13 cellular contexts compared by ENCODE assay signal in genomic region chr7:150339369-150339768, GRCh38. TPM values are rescaled to one million over a fixed set of nuclear protein-coding genes. Genes with fewer than 3 reads are reported as not detected.
DNase-seq lines count a peak whose midpoint lies in the region; ATAC-seq and TF ChIP-seq lines count a peak whose summit lies in the region.
"Had no signal": no experiment of that assay in that cellular context is flagged by ENCODE, and none has a peak within 500 bp of the region (broad histone marks: within the 10 kb centered on the region; RNA-seq: fewer than 3 reads in every experiment).

No MANE protein-coding gene starts in this region.

- H3K4ac ChIP-seq in IMR-90 (ENCODE audit: low read depth, low read length): peak overlapping the region; percentile 46; the same call in 1 of the 2 replicates
- no peak overlapping the region for H3K4ac ChIP-seq in mesendoderm (ENCODE audit: low read depth, low read length)

- peak; percentile 60 for DNase-seq in A172 (ENCODE audit: low spot score)
- no peak for DNase-seq in IMR-90
- DNase-seq in fibroblast of villous mesenchyme (ENCODE audit: low read depth): no peak
- DNase-seq in neural progenitor cell (ENCODE audit: low spot score): no peak
- no peak for DNase-seq in T1000 (lab: John Stamatoyannopoulos, UW)
- no peak for DNase-seq in activated CD4-positive, CD25-positive, alpha-beta regulatory T cell (lab: John Stamatoyannopoulos, UW)
- DNase-seq in mesendoderm: no peak
- DNase-seq: DMS79, Karpas-422, NCI-H446 had no signal

- no peak for TF ChIP-seq RAD21 in IMR-90 (IDR thresholded peaks at IDR 0.05; ENCODE audit: low read length)

- H3K56ac ChIP-seq in IMR-90 (ENCODE audit: extremely low read depth, insufficient read depth, low read length): no peak overlapping the region
- H3K56ac ChIP-seq in mesendoderm (ENCODE audit: low read length): no peak overlapping the region

- H3K27ac ChIP-seq in IMR-90 (ENCODE audit: insufficient read depth, low read length) (peak overlapping the region; percentile 15; the same call in 1 of the 2 replicates), neural progenitor cell (no peak overlapping the region), mesendoderm (ENCODE audit: low read depth, low read length) (no peak overlapping the region)

- peaks cover 10% of the 10 kb centered on the region for H3F3A ChIP-seq in neural progenitor cell (ENCODE audit: low read depth)

- peaks cover 34% of the 10 kb centered on the region for H3K4me1 Mint-ChIP-seq in neural progenitor cell

- ATAC-seq in IMR-90 (ENCODE audit: low read depth) (no peak), HG03442 (IDR thresholded peaks at IDR 0.05; ENCODE audit: unreplicated experiment) (no peak)

- H4K20me1 ChIP-seq in IMR-90 (ENCODE audit: insufficient read depth, low read length) (0 out of 2 replicates have a peak, but pooled peaks cover 3% of the 10 kb centered on the region), neural progenitor cell (ENCODE audit: low read depth) (peaks cover 10% of the 10 kb centered on the region)

- no peak overlapping the region for H2AFZ ChIP-seq in IMR-90 (replicated peaks; ENCODE audit: low read length, poor library complexity)
- no peak overlapping the region for H2AFZ ChIP-seq in neural progenitor cell (replicated peaks)

- H3K4me3 ChIP-seq in IMR-90 (ENCODE audit: insufficient read depth, low read depth, low read length) (no peak overlapping the region; the same call in 1 of the 2 replicates), fibroblast of villous mesenchyme (ENCODE audit: low read depth, low read length) (peak overlapping the region; percentile 49), neural progenitor cell (no peak overlapping the region), mesendoderm (ENCODE audit: low read length) (no peak overlapping the region)

- peak overlapping the region; percentile 24; the same call in 1 of the 2 replicates for H2BK120ac ChIP-seq in IMR-90 (ENCODE audit: low read depth, low read length)
- H2BK120ac ChIP-seq in mesendoderm (ENCODE audit: low read depth, low read length): no peak overlapping the region

- H2BK15ac ChIP-seq in IMR-90 (ENCODE audit: low read depth, low read length) (no peak overlapping the region), mesendoderm (replicated peaks; ENCODE audit: low read depth) (no peak overlapping the region)

- no peak for TF ChIP-seq CTCF in IMR-90 (conservative IDR thresholded peaks at IDR 0.05; ENCODE audit: low read depth, low read length)
- TF ChIP-seq CTCF in fibroblast of villous mesenchyme (IDR thresholded peaks at IDR 0.05; ENCODE audit: insufficient read depth, low read depth, low read length): no peak
- no peak for TF ChIP-seq CTCF in neural progenitor cell (IDR thresholded peaks at IDR 0.05)

- peaks cover 32% of the 10 kb centered on the region for H3K4me1 ChIP-seq in IMR-90 (ENCODE audit: control insufficient read depth, insufficient read depth, low read length)
- H3K4me1 ChIP-seq in neural progenitor cell: peaks cover 26% of the 10 kb centered on the region
- H3K4me1 ChIP-seq in mesendoderm (ENCODE audit: control insufficient read depth, low read depth, low read length): peaks cover 7% of the 10 kb centered on the region

- peaks cover 7% of the 10 kb centered on the region for H3K9me3 Mint-ChIP-seq in neural progenitor cell

- in situ Hi-C loops in IMR-90 (cut with MboI; ENCODE audit: low sequenced_read_pairs): no loop called here

- no peak overlapping the region for H4K8ac ChIP-seq in IMR-90 (ENCODE audit: low read depth in 2 of 2, low read length in 2 of 2)
- no peak overlapping the region for H4K8ac ChIP-seq in mesendoderm (ENCODE audit: low read depth, low read length)

- H4K91ac ChIP-seq in IMR-90 (ENCODE audit: insufficient read depth, low read depth, low read length): peak overlapping the region; percentile 1; the same call in 1 of the 2 replicates

- no peak overlapping the region for H3K14ac ChIP-seq in IMR-90 (replicated peaks; ENCODE audit: low read depth, low read length)

- H3K36me3 ChIP-seq in IMR-90 (ENCODE audit: control insufficient read depth, insufficient read depth, low read length): no peaks in the 10 kb centered on the region
- H3K36me3 ChIP-seq in neural progenitor cell: no peaks in the 10 kb centered on the region
- no peaks in the 10 kb centered on the region for H3K36me3 ChIP-seq in mesendoderm (ENCODE audit: control insufficient read depth, insufficient read depth, low read length)

- H3K4me3 Mint-ChIP-seq in neural progenitor cell: peak overlapping the region; percentile 67

- H3K23ac ChIP-seq in IMR-90 (ENCODE audit: low read depth, low read length): no peak overlapping the region
- no peak overlapping the region for H3K23ac ChIP-seq in mesendoderm (ENCODE audit: low read length)

- BruUV-seq in IMR-90 (replicated peaks; lab: Mats Ljungman, UMichigan): no TSS peak

- CTCF ChIA-PET in IMR-90 (lab: Yijun Ruan, JAX): interaction anchor here (0.6 to 0.9 kb wide), 2 partner anchors 16 to 38 kb away, joined by 4 read pairs; no protein-coding TSS in a partner anchor

- peaks cover 10% of the 10 kb centered on the region for H3K9me3 ChIP-seq in IMR-90 (ENCODE audit: control insufficient read depth, insufficient read depth, low read length)
- peaks cover 6% of the 10 kb centered on the region for H3K9me3 ChIP-seq in neural progenitor cell (ENCODE audit: low read depth)

- no peak overlapping the region for H3K27ac Mint-ChIP-seq in neural progenitor cell

- H2AK9ac ChIP-seq in IMR-90 (replicated peaks; ENCODE audit: low read depth, low read length, poor library complexity): peak overlapping the region; percentile 5

- H2BK5ac ChIP-seq in IMR-90 (ENCODE audit: low read depth, low read length, poor library complexity, severe bottlenecking) (no peak overlapping the region), mesendoderm (ENCODE audit: low read length) (no peak overlapping the region)

- peak overlapping the region; percentile 31 for H2BK20ac ChIP-seq in IMR-90 (ENCODE audit: low read depth, low read length)

- intact Hi-C loops in IMR-90 (cut with micrococcal nuclease): no loop called here

- peaks cover 21% of the 10 kb centered on the region for H3K27me3 ChIP-seq in IMR-90 (ENCODE audit: control insufficient read depth, insufficient read depth, low read length)
- H3K27me3 ChIP-seq in neural progenitor cell: peaks cover 57% of the 10 kb centered on the region
- peaks cover 2% of the 10 kb centered on the region for H3K27me3 ChIP-seq in mesendoderm (ENCODE audit: insufficient read depth, low read length, poor library complexity)

- H3K79me2 ChIP-seq in neural progenitor cell (ENCODE audit: low read depth) (no peaks in the 10 kb centered on the region), mesendoderm (ENCODE audit: control insufficient read depth, insufficient read depth, low read length) (no peaks in the 10 kb centered on the region)

- H2AK5ac ChIP-seq in IMR-90 (ENCODE audit: low read depth, low read length) (0 out of 2 replicates have a peak overlapping the region, but pooled peaks have one; percentile 8), mesendoderm (ENCODE audit: low read length) (no peak overlapping the region)

- H3K79me1 ChIP-seq in IMR-90 (ENCODE audit: low read depth in 1 of 2, low read length in 2 of 2) (no peaks in the 10 kb centered on the region), mesendoderm (ENCODE audit: low read length) (no peaks in the 10 kb centered on the region)

- POLR2A ChIA-PET in IMR-90 (lab: Charles Lee; ENCODE audit: unreplicated experiment): no interaction called here

- peak overlapping the region; percentile 2; the same call in 1 of the 2 replicates for H4K5ac ChIP-seq in IMR-90 (ENCODE audit: low read depth, low read length)
- H4K5ac ChIP-seq in mesendoderm (ENCODE audit: low read length): no peak overlapping the region

- dilution Hi-C loops in IMR-90 (cut with HindIII; ENCODE audit: low sequenced_read_pairs, unreplicated experiment): no loop called here

- no peaks in the 10 kb centered on the region for H3K36me3 Mint-ChIP-seq in neural progenitor cell

- H3K4me2 ChIP-seq in IMR-90 (ENCODE audit: low read depth, low read length): peak overlapping the region; percentile 68; the same call in 1 of the 2 replicates
- H3K4me2 ChIP-seq in neural progenitor cell: no peak overlapping the region
- H3K4me2 ChIP-seq in mesendoderm (ENCODE audit: low read length): no peak overlapping the region

- WGBS in IMR-90 (ENCODE audit: extremely low coverage in 2 of 2, insufficient read length in 1 of 2), 2 experiments: no CpG with 5 or more reads among the region's 8 CpGs
- WGBS in mesendoderm (ENCODE audit: extremely low coverage, insufficient coverage, low lambda C conversion rate): no CpG with 5 or more reads among the region's 8 CpGs

- H3K9ac ChIP-seq in IMR-90 (ENCODE audit: low read depth, low read length) (no peak overlapping the region), neural progenitor cell (no peak overlapping the region), mesendoderm (ENCODE audit: low read length) (no peak overlapping the region)

- H3K27me3 Mint-ChIP-seq in neural progenitor cell (ENCODE audit: insufficient read depth, low read depth): peaks cover 28% of the 10 kb centered on the region

- peaks cover 11% of the 10 kb centered on the region; the same call in 1 of the 2 replicates for H3K9me1 ChIP-seq in IMR-90 (ENCODE audit: insufficient read depth, low read length)

- no peak for TF ChIP-seq POLR2A in IMR-90 (IDR thresholded peaks at IDR 0.05; ENCODE audit: low read depth, low read length)

- H3K18ac ChIP-seq in IMR-90 (ENCODE audit: low read depth, low read length) (peak overlapping the region; percentile 42), mesendoderm (ENCODE audit: low read length) (no peak overlapping the region)

RNA-seq across cellular contexts. Expression of gene RARRES2, which starts 2.1 kb away (rescaled TPM):
- 48.7 and 50.4 TPM in 2 replicates for total RNA-seq in A172 (2014; rRNA removed; shearing (Covaris generic))
- total RNA-seq in IMR-90 (2012; rRNA removed) (not detected in 2 replicates), fibroblast of villous mesenchyme (139 and 185 TPM in 2 replicates), neural progenitor cell (ENCODE audit: low replicate concordance) (0.19 and 0.43 TPM in 2 replicates)
- polyA plus RNA-seq in IMR-90 (2012; rRNA removed): 1.4 and 1.6 TPM in 2 replicates
- polyA plus RNA-seq in IMR-90 (2012; cell fraction: cytosol; rRNA removed): 1.7 and 2.1 TPM in 2 replicates
- 1.0 and 2.4 TPM in 2 replicates for polyA plus RNA-seq in IMR-90 (2012; cell fraction: nucleus; rRNA removed; ENCODE audit: low replicate concordance)
- polyA plus RNA-seq in mesendoderm (2013, experiment 1 of 2): 54.9 TPM
- 57.8 TPM for polyA plus RNA-seq in mesendoderm (2013, experiment 2 of 2)
- total RNA-seq: pulmonary artery endothelial cell had no signal
- polyA plus RNA-seq: keratinocyte had no signal

RNA-seq across cellular contexts. Expression of gene ACTR3C, which starts 16.0 kb away (rescaled TPM):
- 0.88 and 2.8 TPM in 2 replicates for total RNA-seq in A172 (2014; rRNA removed; shearing (Covaris generic))
- total RNA-seq in IMR-90 (2012; rRNA removed): not detected in 2 replicates
- polyA plus RNA-seq in IMR-90 (2012; rRNA removed): not detected in 2 replicates
- polyA plus RNA-seq in IMR-90 (2012; cell fraction: cytosol; rRNA removed): not detected in 2 replicates
- 0.02 TPM in 1 of 2 replicates, not detected in the other for polyA plus RNA-seq in IMR-90 (2012; cell fraction: nucleus; rRNA removed; ENCODE audit: low replicate concordance)
- 7.4 and 13.4 TPM in 2 replicates for total RNA-seq in fibroblast of villous mesenchyme
- total RNA-seq in neural progenitor cell (ENCODE audit: low replicate concordance): not detected in 2 replicates
- polyA plus RNA-seq in mesendoderm (2013, experiment 1 of 2): not detected
- polyA plus RNA-seq in mesendoderm (2013, experiment 2 of 2): 0.06 TPM

RNA-seq across cellular contexts. Expression of gene LRRC61, which starts 16.2 kb away (rescaled TPM):
- total RNA-seq in A172 (2014; rRNA removed; shearing (Covaris generic)): 0.67 TPM in 1 of 2 replicates, not detected in the other
- total RNA-seq in IMR-90 (2012; rRNA removed) (not detected in 2 replicates), fibroblast of villous mesenchyme (6.8 and 13.0 TPM in 2 replicates), neural progenitor cell (ENCODE audit: low replicate concordance) (2.0 and 14.3 TPM in 2 replicates)
- polyA plus RNA-seq in IMR-90 (2012; rRNA removed): 0.06 and 0.07 TPM in 2 replicates
- polyA plus RNA-seq in IMR-90 (2012; cell fraction: cytosol; rRNA removed): 0.07 TPM in 1 of 2 replicates, not detected in the other
- polyA plus RNA-seq in IMR-90 (2012; cell fraction: nucleus; rRNA removed; ENCODE audit: low replicate concordance): not detected in 2 replicates
- polyA plus RNA-seq in mesendoderm (2013, experiment 1 of 2): 0.42 TPM
- polyA plus RNA-seq in mesendoderm (2013, experiment 2 of 2): 0.27 TPM

RNA-seq across cellular contexts. Expression of gene REPIN1, which starts 29.3 kb away (rescaled TPM):
- total RNA-seq in A172 (2014; rRNA removed; shearing (Covaris generic)): 237 and 258 TPM in 2 replicates
- total RNA-seq in IMR-90 (2012; rRNA removed): 19.4 and 20.6 TPM in 2 replicates
- polyA plus RNA-seq in IMR-90 (2012; rRNA removed): 50.6 and 59.7 TPM in 2 replicates
- 56.1 and 62.3 TPM in 2 replicates for polyA plus RNA-seq in IMR-90 (2012; cell fraction: cytosol; rRNA removed)
- polyA plus RNA-seq in IMR-90 (2012; cell fraction: nucleus; rRNA removed; ENCODE audit: low replicate concordance): 76.7 and 123 TPM in 2 replicates
- total RNA-seq in fibroblast of villous mesenchyme: 96.0 and 98.4 TPM in 2 replicates
- 18.0 and 58.9 TPM in 2 replicates for total RNA-seq in neural progenitor cell (ENCODE audit: low replicate concordance)
- polyA plus RNA-seq in mesendoderm (2013, experiment 1 of 2): 47.8 TPM
- polyA plus RNA-seq in mesendoderm (2013, experiment 2 of 2): 51.6 TPM

RNA-seq across cellular contexts. Expression of gene ZNF775, which starts 39.8 kb away (rescaled TPM):
- total RNA-seq in A172 (2014; rRNA removed; shearing (Covaris generic)): 5.7 and 11.1 TPM in 2 replicates
- total RNA-seq in IMR-90 (2012; rRNA removed) (1.4 TPM in 2 replicates), fibroblast of villous mesenchyme (3.0 and 5.2 TPM in 2 replicates), neural progenitor cell (ENCODE audit: low replicate concordance) (3.0 and 26.1 TPM in 2 replicates)
- polyA plus RNA-seq in IMR-90 (2012; rRNA removed): 2.6 and 4.0 TPM in 2 replicates
- 2.1 and 5.8 TPM in 2 replicates for polyA plus RNA-seq in IMR-90 (2012; cell fraction: cytosol; rRNA removed)
- 2.2 and 7.1 TPM in 2 replicates for polyA plus RNA-seq in IMR-90 (2012; cell fraction: nucleus; rRNA removed; ENCODE audit: low replicate concordance)
- 4.2 TPM for polyA plus RNA-seq in mesendoderm (2013, experiment 1 of 2)
- polyA plus RNA-seq in mesendoderm (2013, experiment 2 of 2): 4.2 TPM

Comparison
In these comparisons a context has a peak if more than half of its experiments do, and no peak if none do; other contexts are left out.
1. RNA of gene RARRES2, which starts 2.1 kb away (total RNA-seq): 139 to 185 TPM in fibroblast of villous mesenchyme and 48.7 to 50.4 TPM in A172; 0.19 to 0.43 TPM in neural progenitor cell and not detected in IMR-90; every median in the first group is over 10 times any median in the second.